ENCODE assay signal across 9 cellular contexts in genomic region chr3:40523781-40524180, GRCh38. TPM values are rescaled to one million over a fixed set of nuclear protein-coding genes. Genes with fewer than 3 reads are reported as not detected.
DNase-seq lines count a peak whose midpoint lies in the region; ATAC-seq, FAIRE-seq and TF ChIP-seq lines count a peak whose summit lies in the region.
"Had no signal": no experiment of that assay in that cellular context is flagged by ENCODE, and none has a peak within 500 bp of the region (broad histone marks: within the 10 kb centered on the region; RNA-seq: fewer than 3 reads in every experiment).

No MANE protein-coding gene starts in this region.

- SMC1A ChIA-PET in GM12878 (lab: Charles Lee; ENCODE audit: uncharacterized antibody, unreplicated experiment), result interaction anchor here (0.6 to 1.3 kb wide), 4 partner anchors 16 to 670 kb away, joined by 3 to 4 read pairs (median 4); partner anchors contain the start of genes RPL14 and ZNF619

- H3K4me1 ChIP-seq in GM12878 (ENCODE audit: control insufficient read depth, insufficient read depth, low read length) (no peaks in the 10 kb centered on the region), mucosa of stomach (ENCODE audit: control insufficient read depth, insufficient read depth, low read length) (peaks cover 19% of the 10 kb centered on the region), upper lobe of right lung (peaks cover 10% of the 10 kb centered on the region)

- in situ Hi-C loops in GM12878 (cut with MboI), result no loop called here

- peak overlapping the region; percentile 77; the same call in 1 of the 2 replicates for H3K4me2 ChIP-seq in GM12878 (ENCODE audit: control insufficient read depth, insufficient read depth)

- no peaks in the 10 kb centered on the region for H4K20me1 ChIP-seq in GM12878 (ENCODE audit: control insufficient read depth, insufficient read depth)

- RAD21 ChIA-PET in GM12878 (lab: Charles Lee; ENCODE audit: unreplicated experiment), result interaction anchor here (1.0 to 1.5 kb wide), 2 partner anchors 18 to 66 kb away, joined by 3 to 4 read pairs; partner anchors contain the start of genes RPL14 and ZNF620

- H2AFZ ChIP-seq in GM12878 (ENCODE audit: control insufficient read depth, low read depth, low read length), result peak overlapping the region; percentile 85; the same call in 1 of the 2 replicates

- H3K27me3 ChIP-seq in GM12878 (replicated peaks in 1 of 2; ENCODE audit: control insufficient read depth in 2 of 2, insufficient read depth in 2 of 2, low read length in 1 of 2), result no peaks in the 10 kb centered on the region
- no peaks in the 10 kb centered on the region for H3K27me3 ChIP-seq in mucosa of stomach (ENCODE audit: control insufficient read depth, insufficient read depth, low read length)
- H3K27me3 ChIP-seq in upper lobe of right lung, result no peaks in the 10 kb centered on the region

- CTCF ChIA-PET in GM12878 (lab: Yijun Ruan, JAX), result interaction anchor here (0.5 to 1.8 kb wide), 5 partner anchors 9 to 1920 kb away, joined by 3 to 16 read pairs (median 4); partner anchors contain the start of genes RPL14, ZNF619 and ZNF620

- TF ChIP-seq CTCF in GM12878 (IDR thresholded peaks at IDR 0.05 in 2 of 3, conservative IDR thresholded peaks at IDR 0.05 in 1 of 3; ENCODE audit: control insufficient read depth in 2 of 3, extremely low read depth in 1 of 3, insufficient read depth in 1 of 3, low read depth in 3 of 3, low read length in 3 of 3) (no peak), upper lobe of right lung (IDR thresholded peaks at IDR 0.05) (no peak), D721Med (IDR thresholded peaks at IDR 0.05; ENCODE audit: insufficient read depth, missing control alignments) (no peak)

- FAIRE-seq in GM12878 (lab: Jason Lieb, UNC), result no peak
- FAIRE-seq in D721Med (lab: Jason Lieb, UNC), result no peak

- no peak for TF ChIP-seq POLR2A in GM12878 (IDR thresholded peaks at IDR 0.05; ENCODE audit: low read depth, low read length)

- intact Hi-C loops in Right ventricle myocardium superior (cut with DNase I), result loop anchor here (10.0 kb wide), 1 partner anchor 69 kb away; the partner anchor contains the start of gene RPL14
- intact Hi-C loops in cardiac septum (cut with DNase I), result loop anchor here (2.0 kb wide), 2 partner anchors 47 to 67 kb away; partner anchors contain the start of genes RPL14 and ZNF619
- intact Hi-C loops in GM12878 (cut with micrococcal nuclease; ENCODE audit: unreplicated experiment), result loop anchor here (5.0 kb wide), 2 partner anchors 46 to 196 kb away; partner anchors contain the start of gene ZNF619
- intact Hi-C loops in upper lobe of right lung (cut with DNase I), result no loop called here

- TF ChIP-seq EP300 in GM12878 (IDR thresholded peaks at IDR 0.05; ENCODE audit: borderline replicate concordance in 1 of 2, control insufficient read depth in 1 of 2, low read depth in 2 of 2, low read length in 2 of 2), result no peak

- H3K4me3 ChIP-seq in GM12878 (no peak overlapping the region), mucosa of stomach (ENCODE audit: low read length) (no peak overlapping the region), upper lobe of right lung (peak overlapping the region; percentile 76)

- BruUV-seq in GM12878 (replicated peaks; lab: Mats Ljungman, UMichigan), result no TSS peak

- H3K79me2 ChIP-seq in GM12878 (ENCODE audit: control insufficient read depth, insufficient read depth, low read length), result peaks cover 8% of the 10 kb centered on the region

- no peak overlapping the region for H3K9ac ChIP-seq in GM12878 (ENCODE audit: control insufficient read depth, insufficient read depth, low read length)
- H3K9ac ChIP-seq in mucosa of stomach (ENCODE audit: low read length), result peak overlapping the region; percentile 100

- WGBS in GM12878 (ENCODE audit: insufficient coverage, insufficient replicate concordance, low lambda C conversion rate, missing lambda C conversion rate), result 82% methylated on average over 2 of the region's 2 CpGs

- ATAC-seq in Right ventricle myocardium superior (ENCODE audit: poor library complexity) (peak; percentile 60), GM12878 (no peak), upper lobe of right lung (no peak), HG02981 (IDR thresholded peaks at IDR 0.05; ENCODE audit: unreplicated experiment) (no peak)

- POLR2A ChIA-PET in GM12878 (lab: Charles Lee), result interaction anchor here (0.5 to 2.3 kb wide), 5 partner anchors 11 to 182 kb away, joined by 3 to 12 read pairs (median 4); partner anchors contain the start of genes RPL14 and ZNF620

- H3K36me3 ChIP-seq in GM12878 (ENCODE audit: control insufficient read depth in 2 of 2, insufficient read depth in 2 of 2, low read length in 1 of 2) (no peaks in the 10 kb centered on the region), mucosa of stomach (ENCODE audit: control insufficient read depth, insufficient read depth, low read length) (peaks cover 5% of the 10 kb centered on the region), upper lobe of right lung (peaks cover 8% of the 10 kb centered on the region)

- H3K27ac ChIP-seq in GM12878 (ENCODE audit: control insufficient read depth, insufficient read depth), result no peak overlapping the region
- H3K27ac ChIP-seq in upper lobe of right lung, result peak overlapping the region; percentile 96

- DNase-seq in Right ventricle myocardium superior (no peak), cardiac septum (ENCODE audit: low spot score) (no peak), GM12878 (ENCODE audit: low read depth, low spot score) (no peak), upper lobe of right lung (no peak), D721Med (ENCODE audit: insufficient read length, low spot score) (no peak)
- DNase-seq in stimulated activated naive CD4-positive, alpha-beta T cell treated with Interleukin-2 at 50 U/mL for 16 hours (lab: John Stamatoyannopoulos, UW), result no peak
- DNase-seq: T-helper 9 cell had no signal

- no peak for TF ChIP-seq RAD21 in GM12878 (IDR thresholded peaks at IDR 0.05; ENCODE audit: insufficient read depth, low read depth, low read length)

- H3K9me3 ChIP-seq in GM12878 (replicated peaks; ENCODE audit: control insufficient read depth, insufficient read depth, low read length), result no peaks in the 10 kb centered on the region
- no peaks in the 10 kb centered on the region for H3K9me3 ChIP-seq in mucosa of stomach (ENCODE audit: control insufficient read depth, low read length)
- no peaks in the 10 kb centered on the region for H3K9me3 ChIP-seq in upper lobe of right lung

RNA-seq across cellular contexts. Expression of gene ZNF621, which starts 1.0 kb away (rescaled TPM):
- total RNA-seq in Right ventricle myocardium superior (9.3 TPM), cardiac septum (14.0 TPM), GM12878 (2014; rRNA removed) (11.4 and 12.1 TPM in 2 replicates), GM12878 (2014; rRNA removed; fragmentation: Illumina TruSeq; extraction: Trizol) (12.4 and 12.8 TPM in 2 replicates), GM12878 (2021) (14.2 and 16.4 TPM in 2 replicates), upper lobe of right lung (20.1 TPM)
- 59.9 and 60.4 TPM in 2 replicates for total RNA-seq in GM12878 (2013; cell fraction: nucleolus; rRNA removed)
- 6.1 TPM for polyA plus RNA-seq in GM12878 (2011; ENCODE audit: low read depth)
- polyA plus RNA-seq in GM12878 (2011; rRNA removed) (26.3 and 31.5 TPM in 2 replicates), GM12878 (2014; fragmentation: Illumina TruSeq; extraction: Trizol) (18.7 and 26.2 TPM in 2 replicates), GM12878 (2014; fragmentation: Nextera tagmentation; extraction: Ambion mirVana) (1 to 10 TPM; 2.9 to 4.3 TPM), GM12878 (2014; rRNA removed) (11.2 and 13.4 TPM in 2 replicates), GM12878 (2016; fragmentation: Nextera tagmentation; extraction: Ambion mirVana) (1 to 10 TPM; 5.8 to 7.8 TPM)
- 16.1 and 19.8 TPM in 2 replicates for polyA plus RNA-seq in GM12878 (2011; cell fraction: cytosol; rRNA removed)
- polyA plus RNA-seq in GM12878 (2011; cell fraction: nucleus; rRNA removed), result 21.0 and 22.6 TPM in 2 replicates
- 10.3 and 10.5 TPM in 2 replicates for polyA plus RNA-seq in GM12878 (2012)
- 23.2 and 27.9 TPM in 2 replicates for polyA minus RNA-seq in GM12878 (2011; rRNA and poly(A)+ RNA removed)
- polyA minus RNA-seq in GM12878 (2011; cell fraction: cytosol; rRNA and poly(A)+ RNA removed), result 6.9 and 9.1 TPM in 2 replicates
- polyA minus RNA-seq in GM12878 (2011; cell fraction: nucleus; rRNA and poly(A)+ RNA removed), result 9.3 and 15.4 TPM in 2 replicates

RNA-seq across cellular contexts. Expression of gene ZNF620, which starts 17.9 kb away (rescaled TPM):
- total RNA-seq in Right ventricle myocardium superior (1.0 TPM), cardiac septum (1.5 TPM), GM12878 (2014; rRNA removed) (1.7 and 2.6 TPM in 2 replicates), GM12878 (2014; rRNA removed; fragmentation: Illumina TruSeq; extraction: Trizol) (4.3 TPM in 2 replicates), GM12878 (2021) (2.9 and 3.4 TPM in 2 replicates), upper lobe of right lung (7.0 TPM)
- 7.1 and 8.1 TPM in 2 replicates for total RNA-seq in GM12878 (2013; cell fraction: nucleolus; rRNA removed)
- polyA plus RNA-seq in GM12878 (2011; ENCODE audit: low read depth), result 1.3 TPM
- polyA plus RNA-seq in GM12878 (2011; rRNA removed) (1.3 and 1.7 TPM in 2 replicates), GM12878 (2014; fragmentation: Illumina TruSeq; extraction: Trizol) (2.1 and 3.5 TPM in 2 replicates), GM12878 (2014; fragmentation: Nextera tagmentation; extraction: Ambion mirVana) (1 to 10 TPM; 1.3 to 1.7 TPM), GM12878 (2014; rRNA removed) (2.4 and 3.2 TPM in 2 replicates), GM12878 (2016; fragmentation: Nextera tagmentation; extraction: Ambion mirVana) (1 to 10 TPM; 2.4 to 3.8 TPM)
- polyA plus RNA-seq in GM12878 (2011; cell fraction: cytosol; rRNA removed), result 0.88 and 1.5 TPM in 2 replicates
- polyA plus RNA-seq in GM12878 (2011; cell fraction: nucleus; rRNA removed), result 1.0 and 1.5 TPM in 2 replicates
- 0.94 and 1.1 TPM in 2 replicates for polyA plus RNA-seq in GM12878 (2012)
- 1.8 and 2.1 TPM in 2 replicates for polyA minus RNA-seq in GM12878 (2011; rRNA and poly(A)+ RNA removed)
- polyA minus RNA-seq in GM12878 (2011; cell fraction: cytosol; rRNA and poly(A)+ RNA removed), result 0.80 and 2.0 TPM in 2 replicates
- polyA minus RNA-seq in GM12878 (2011; cell fraction: nucleus; rRNA and poly(A)+ RNA removed), result 0.48 and 0.77 TPM in 2 replicates

RNA-seq across cellular contexts. Expression of gene ZNF619, which starts 46.9 kb away (rescaled TPM):
- total RNA-seq in Right ventricle myocardium superior (3.9 TPM), cardiac septum (3.6 TPM), GM12878 (2014; rRNA removed) (3.7 and 4.2 TPM in 2 replicates), GM12878 (2014; rRNA removed; fragmentation: Illumina TruSeq; extraction: Trizol) (3.8 and 4.1 TPM in 2 replicates), GM12878 (2021) (5.9 and 7.5 TPM in 2 replicates), upper lobe of right lung (6.8 TPM)
- 21.4 and 24.7 TPM in 2 replicates for total RNA-seq in GM12878 (2013; cell fraction: nucleolus; rRNA removed)
- polyA plus RNA-seq in GM12878 (2011; ENCODE audit: low read depth), result 1.7 TPM
- polyA plus RNA-seq in GM12878 (2011; rRNA removed) (5.3 and 5.4 TPM in 2 replicates), GM12878 (2014; fragmentation: Illumina TruSeq; extraction: Trizol) (3.9 and 4.8 TPM in 2 replicates), GM12878 (2014; fragmentation: Nextera tagmentation; extraction: Ambion mirVana) (under 1 TPM; 0.42 to 0.89 TPM), GM12878 (2014; rRNA removed) (3.7 TPM in 2 replicates), GM12878 (2016; fragmentation: Nextera tagmentation; extraction: Ambion mirVana) (1 to 10 TPM; 2.6 to 2.7 TPM)
- 3.3 and 4.0 TPM in 2 replicates for polyA plus RNA-seq in GM12878 (2011; cell fraction: cytosol; rRNA removed)
- 3.2 and 4.6 TPM in 2 replicates for polyA plus RNA-seq in GM12878 (2011; cell fraction: nucleus; rRNA removed)
- 1.6 and 2.2 TPM in 2 replicates for polyA plus RNA-seq in GM12878 (2012)
- polyA minus RNA-seq in GM12878 (2011; rRNA and poly(A)+ RNA removed), result 9.1 and 11.4 TPM in 2 replicates
- 2.0 and 2.4 TPM in 2 replicates for polyA minus RNA-seq in GM12878 (2011; cell fraction: cytosol; rRNA and poly(A)+ RNA removed)
- polyA minus RNA-seq in GM12878 (2011; cell fraction: nucleus; rRNA and poly(A)+ RNA removed), result 3.4 and 5.5 TPM in 2 replicates
